8 cellular contexts compared by ENCODE assay signal in the genomic region with DNA sequence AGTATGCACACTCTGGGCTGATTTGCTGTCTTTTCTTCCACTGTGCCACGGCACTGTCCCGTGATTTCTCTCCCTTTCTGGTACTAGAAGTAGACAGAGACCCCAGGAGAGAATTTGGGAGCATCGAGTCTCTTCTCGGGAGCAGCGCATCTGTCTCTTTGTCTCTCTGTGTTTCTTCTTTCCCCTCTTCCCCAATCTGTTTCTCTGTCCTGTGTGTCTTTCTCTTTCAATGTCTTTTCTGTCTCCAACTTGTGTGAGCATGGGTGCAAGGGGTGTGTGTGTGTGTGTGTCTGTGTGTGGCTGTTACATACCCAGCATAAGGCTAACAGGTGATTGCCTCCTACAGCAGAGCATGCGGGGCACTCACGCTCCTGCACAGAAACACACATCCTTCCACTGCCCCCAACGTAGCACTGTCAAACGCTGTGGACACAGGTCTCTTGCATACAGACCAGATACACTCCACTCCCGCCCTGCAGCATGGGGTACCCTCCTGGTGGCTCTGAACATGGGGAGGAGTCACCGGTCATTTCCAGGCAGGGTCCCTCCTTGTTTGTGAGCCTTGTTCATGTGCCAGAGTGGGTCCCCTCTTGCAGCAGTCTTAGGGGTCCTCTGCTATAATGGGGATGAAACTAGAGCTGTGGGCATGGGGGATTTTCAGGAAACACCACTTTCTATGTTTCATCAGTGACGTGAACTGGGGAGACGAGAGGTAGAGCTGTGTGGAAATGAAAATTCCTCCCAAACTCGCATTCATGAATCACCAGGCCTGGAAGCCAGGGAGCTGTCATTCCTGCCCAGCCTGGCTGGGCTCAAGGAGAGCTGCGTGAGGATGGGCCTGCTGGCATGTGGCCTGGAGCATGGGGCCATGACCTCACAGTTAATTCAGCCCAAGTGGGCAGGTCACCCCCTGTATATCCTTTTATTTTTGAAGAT. TPM values are rescaled to one million over a fixed set of nuclear protein-coding genes. Genes with fewer than 3 reads are reported as not detected.
A peak's percentile ranks its signal among the peaks of the same experiment; 100 is the strongest.
DNase-seq lines count a peak whose midpoint lies in the region; ATAC-seq and TF ChIP-seq lines count a peak whose summit lies in the region.

No MANE protein-coding gene starts in this region.

- H3K4me1 ChIP-seq in ACC112 (ENCODE audit: control insufficient read depth, insufficient read depth, low read length, unreplicated experiment) (peaks cover 14% of the 10 kb centered on the region), HUES48 (ENCODE audit: control insufficient read depth, insufficient read depth, low read length) (peaks cover 8% of the 10 kb centered on the region; the same call in 1 of the 2 replicates), mesendoderm (ENCODE audit: control insufficient read depth, low read depth, low read length) (no peaks in the 10 kb centered on the region)

- H3K4me3 ChIP-seq in ACC112 (ENCODE audit: low read depth, low read length) (peak overlapping the region; percentile 73), HUES48 (ENCODE audit: low read depth, low read length) (peak overlapping the region; percentile 56), cardiac fibroblast (replicated peaks in 1 of 2; ENCODE audit: low read depth in 2 of 2, low read length in 2 of 2) (peak overlapping the region; percentile 25 to 50), mesendoderm (ENCODE audit: low read length) (no peak overlapping the region)

- no peak overlapping the region for H2BK15ac ChIP-seq in mesendoderm (replicated peaks; ENCODE audit: low read depth)

- H3K9me3 ChIP-seq in HUES48 (ENCODE audit: control insufficient read depth, insufficient read depth, low read length), result peaks cover 10% of the 10 kb centered on the region; the same call in 1 of the 2 replicates

- H3K27ac ChIP-seq in ACC112 (ENCODE audit: low read depth, low read length) (no peak overlapping the region; the same call in 1 of the 2 replicates), HUES48 (ENCODE audit: low read depth, low read length) (no peak overlapping the region), mesendoderm (ENCODE audit: low read depth, low read length) (no peak overlapping the region)

- H3K56ac ChIP-seq in mesendoderm (ENCODE audit: low read length), result peak overlapping the region; percentile 78

- H3K79me2 ChIP-seq in ACC112 (ENCODE audit: control insufficient read depth, insufficient read depth, low read length, unreplicated experiment) (no peaks in the 10 kb centered on the region), mesendoderm (ENCODE audit: control insufficient read depth, insufficient read depth, low read length) (no peaks in the 10 kb centered on the region)

- H3K36me3 ChIP-seq in ACC112 (ENCODE audit: insufficient read depth, low read length), result no peaks in the 10 kb centered on the region
- H3K36me3 ChIP-seq in HUES48 (ENCODE audit: control insufficient read depth, insufficient read depth, low read length), result no peaks in the 10 kb centered on the region
- H3K36me3 ChIP-seq in mesendoderm (ENCODE audit: control insufficient read depth, insufficient read depth, low read length), result no peaks in the 10 kb centered on the region

- H2AK5ac ChIP-seq in mesendoderm (ENCODE audit: low read length), result no peak overlapping the region

- H3K9ac ChIP-seq in HUES48 (ENCODE audit: low read depth, low read length), result no peak overlapping the region
- H3K9ac ChIP-seq in mesendoderm (ENCODE audit: low read length), result peak overlapping the region; percentile 55

- H3K23ac ChIP-seq in mesendoderm (ENCODE audit: low read length), result no peak overlapping the region

- no peak overlapping the region for H4K5ac ChIP-seq in mesendoderm (ENCODE audit: low read length)

- H2BK120ac ChIP-seq in mesendoderm (ENCODE audit: low read depth, low read length), result no peak overlapping the region

- H3K79me1 ChIP-seq in mesendoderm (ENCODE audit: low read length), result no peaks in the 10 kb centered on the region

- H4K8ac ChIP-seq in mesendoderm (ENCODE audit: low read depth, low read length), result no peak overlapping the region

- no peak overlapping the region for H3K18ac ChIP-seq in mesendoderm (ENCODE audit: low read length)

- WGBS in mesendoderm (ENCODE audit: extremely low coverage, insufficient coverage, low lambda C conversion rate), result no CpG with 5 or more reads among the region's 15 CpGs

- ATAC-seq in HG03108 (IDR thresholded peaks at IDR 0.05; ENCODE audit: unreplicated experiment) (no peak), GM21423 (IDR thresholded peaks at IDR 0.05; ENCODE audit: unreplicated experiment) (no peak)

- DNase-seq in cardiac fibroblast (ENCODE audit: low read depth in 2 of 2) (peak; percentile 85 to 93), mesendoderm (peak; percentile 69), NCI-H1048 (lab: John Stamatoyannopoulos, UW) (no peak)
- no peak for DNase-seq in activated CD4-positive, alpha-beta T cell treated with anti-CD3 and anti-CD28 coated beads, Interleukin-2, amount 50 U/mL, for 1 hour

- peaks cover 3% of the 10 kb centered on the region; the same call in 1 of the 2 replicates for H3K27me3 ChIP-seq in ACC112 (ENCODE audit: insufficient read depth, low read length)
- peaks cover 29% of the 10 kb centered on the region for H3K27me3 ChIP-seq in HUES48 (ENCODE audit: control insufficient read depth, insufficient read depth, low read length)
- no peaks in the 10 kb centered on the region for H3K27me3 ChIP-seq in mesendoderm (ENCODE audit: insufficient read depth, low read length, poor library complexity)

- no peak for TF ChIP-seq CTCF in cardiac fibroblast (IDR thresholded peaks at IDR 0.05; ENCODE audit: low read depth, low read length)

- H2BK5ac ChIP-seq in mesendoderm (ENCODE audit: low read length), result no peak overlapping the region

- peak overlapping the region; percentile 43 for H2AFZ ChIP-seq in ACC112 (ENCODE audit: low read length, unreplicated experiment)

- no peak overlapping the region for H3K4ac ChIP-seq in mesendoderm (ENCODE audit: low read depth, low read length)

- peak overlapping the region; percentile 66 for H3K4me2 ChIP-seq in mesendoderm (ENCODE audit: low read length)

RNA-seq across cellular contexts. Expression of gene ADAMTS14, which starts 1.0 kb away (rescaled TPM):
- 0.72 TPM for polyA plus RNA-seq in mesendoderm (2013, experiment 1 of 2)
- polyA plus RNA-seq in mesendoderm (2013, experiment 2 of 2), result 0.73 TPM

Comparison
In these comparisons a context has a peak if more than half of its experiments do, and no peak if none do; other contexts are left out.
1. DNase-seq: peak in cardiac fibroblast (2 of 2) and mesendoderm (single experiment); none in NCI-H1048 (single experiment) and activated CD4-positive, alpha-beta T cell treated with anti-CD3 and anti-CD28 coated beads, Interleukin-2, amount 50 U/mL, for 1 hour (single experiment).